15 cellular contexts compared by ENCODE assay signal in genomic region chr3:194163697-194164096, GRCh38.
"Had no signal": no experiment of that assay in that cellular context is flagged by ENCODE, and none has a peak within 500 bp of the region (broad histone marks: within the 10 kb centered on the region; RNA-seq: fewer than 3 reads in every experiment).

No MANE protein-coding gene starts in this region.

- H3K27ac Mint-ChIP-seq: activated naive CD4-positive, alpha-beta T cell treated with anti-CD3 and anti-CD28 coated beads for 36 hours; activated naive CD8-positive, alpha-beta T cell treated with anti-CD3 and anti-CD28 coated beads, Interleukin-2, amount 50 U/mL, for 24 hours; activated T-helper 2 cell treated with anti-CD3 and anti-CD28 coated beads, Interferon-gamma antibody, Interleukin-2, Interleukin-4, amounts not matched to agents 10 μg/mL and 5 μg/mL and 100 μg/mL, durations not matched to agents 14 hours and 24 hours and 36 hours; stimulated activated effector memory CD8-positive, alpha-beta T cell treated with anti-CD3 and anti-CD28 coated beads, Interleukin-12 subunit alpha, Interleukin-12 subunit beta, amount 100 ng/mL, for 72 hours; T-cell had no signal

- H3K4me3 ChIP-seq: breast epithelium, uterus had no signal

- H3K27me3 ChIP-seq: breast epithelium, uterus had no signal

- H3K36me3 Mint-ChIP-seq: stimulated activated effector memory CD8-positive, alpha-beta T cell treated with anti-CD3 and anti-CD28 coated beads, Interleukin-12 subunit alpha, Interleukin-12 subunit beta, amount 100 ng/mL, for 72 hours; T-cell had no signal

- H3K27ac ChIP-seq: epithelial cell of prostate, uterus had no signal

- H3K4me1 ChIP-seq: uterus had no signal

- H3K36me3 ChIP-seq: breast epithelium, uterus had no signal

- H3K9me3 ChIP-seq: breast epithelium, uterus had no signal

- H3K4me3 Mint-ChIP-seq: activated naive CD4-positive, alpha-beta T cell treated with anti-CD3 and anti-CD28 coated beads for 36 hours; activated naive CD8-positive, alpha-beta T cell treated with anti-CD3 and anti-CD28 coated beads, Interleukin-2, amount 50 U/mL, for 24 hours; stimulated activated effector memory CD8-positive, alpha-beta T cell treated with anti-CD3 and anti-CD28 coated beads, Interleukin-12 subunit alpha, Interleukin-12 subunit beta, amount 100 ng/mL, for 72 hours; T-cell had no signal

- DNase-seq: activated CD4-positive, alpha-beta T cell treated with anti-CD3 and anti-CD28 coated beads for 1 hour; activated CD4-positive, alpha-beta T cell treated with anti-CD3 and anti-CD28 coated beads, Interleukin-2, amount 50 U/mL, for 4 hours; activated naive CD4-positive, alpha-beta T cell treated with anti-CD3 and anti-CD28 coated beads for 36 hours; activated naive CD8-positive, alpha-beta T cell treated with anti-CD3 and anti-CD28 coated beads, Interleukin-2, amount 50 U/mL, for 24 hours; aorta; dermis blood vessel endothelial cell; foreskin melanocyte; mesenchymal stem cell; T-cell; T1000; uterus had no signal

- H3K9me3 Mint-ChIP-seq: activated naive CD4-positive, alpha-beta T cell treated with anti-CD3 and anti-CD28 coated beads for 36 hours; activated naive CD8-positive, alpha-beta T cell treated with anti-CD3 and anti-CD28 coated beads, Interleukin-2, amount 50 U/mL, for 24 hours; activated T-helper 2 cell treated with anti-CD3 and anti-CD28 coated beads, Interferon-gamma antibody, Interleukin-2, Interleukin-4, amounts not matched to agents 10 μg/mL and 5 μg/mL and 100 μg/mL, durations not matched to agents 14 hours and 24 hours and 36 hours; stimulated activated effector memory CD8-positive, alpha-beta T cell treated with anti-CD3 and anti-CD28 coated beads, Interleukin-12 subunit alpha, Interleukin-12 subunit beta, amount 100 ng/mL, for 72 hours; T-cell had no signal

- H3K4me1 Mint-ChIP-seq: activated naive CD8-positive, alpha-beta T cell treated with anti-CD3 and anti-CD28 coated beads, Interleukin-2, amount 50 U/mL, for 24 hours; stimulated activated effector memory CD8-positive, alpha-beta T cell treated with anti-CD3 and anti-CD28 coated beads, Interleukin-12 subunit alpha, Interleukin-12 subunit beta, amount 100 ng/mL, for 72 hours had no signal

- ATAC-seq: activated naive CD8-positive, alpha-beta T cell treated with anti-CD3 and anti-CD28 coated beads, Interleukin-2, amount 50 U/mL, for 24 hours; stimulated activated effector memory CD8-positive, alpha-beta T cell treated with anti-CD3 and anti-CD28 coated beads, Interleukin-12 subunit alpha, Interleukin-12 subunit beta, amount 100 ng/mL, for 72 hours; T-cell had no signal
